ENCODE assay signal across 8 cellular contexts in genomic region chr9:125747765-125748510, GRCh38. TPM values are rescaled to one million over a fixed set of nuclear protein-coding genes. Genes with fewer than 3 reads are reported as not detected.
A peak's percentile ranks its signal among the peaks of the same experiment; 100 is the strongest.
DNase-seq lines count a peak whose midpoint lies in the region; ATAC-seq and TF ChIP-seq lines count a peak whose summit lies in the region.

No MANE protein-coding gene starts in this region.

- DNase-seq in DND-41 = peak; percentile 22
- DNase-seq in Karpas-422 = no peak
- DNase-seq in activated T-cell treated with anti-CD3 and anti-CD28 coated beads, Interleukin-2, amount 50 U/mL, for 48 hours = peak; percentile 45 to 47
- no peak for DNase-seq in fibroblast of villous mesenchyme (ENCODE audit: low read depth)
- peak; percentile 18 to 35 for DNase-seq in uterus

- H3K27me3 ChIP-seq in DND-41 (ENCODE audit: insufficient read depth, low read length, poor library complexity) (no peaks in the 10 kb centered on the region), Karpas-422 (ENCODE audit: low read length) (no peaks in the 10 kb centered on the region), neural cell (ENCODE audit: insufficient read depth, low read depth, low read length) (no peaks in the 10 kb centered on the region), uterus (no peaks in the 10 kb centered on the region)

- H3K9me2 ChIP-seq in Karpas-422 (replicated peaks; ENCODE audit: insufficient read depth, low read length) = no peaks in the 10 kb centered on the region
- H3K9me2 ChIP-seq in neural cell (ENCODE audit: insufficient read depth, low read length) = no peaks in the 10 kb centered on the region

- intact Hi-C loops in uterus (cut with DNase I; ENCODE audit: low total_unique reads) = no loop called here

- TF ChIP-seq POLR2A in uterus (IDR thresholded peaks at IDR 0.05) = no peak

- H4K20me1 ChIP-seq in DND-41 (ENCODE audit: insufficient read depth, low read length) (peaks cover 7% of the 10 kb centered on the region; the same call in 1 of the 2 replicates), Karpas-422 (ENCODE audit: insufficient read depth, low read depth, low read length) (peaks cover 9% of the 10 kb centered on the region; the same call in 1 of the 2 replicates), neural cell (ENCODE audit: insufficient read depth) (no peaks in the 10 kb centered on the region)

- TF ChIP-seq CTCF in DND-41 (IDR thresholded peaks at IDR 0.05; ENCODE audit: borderline replicate concordance, extremely low read depth, low read length, poor library complexity, severe bottlenecking) (no peak), fibroblast of villous mesenchyme (IDR thresholded peaks at IDR 0.05; ENCODE audit: insufficient read depth, low read depth, low read length) (no peak), neural cell (IDR thresholded peaks at IDR 0.05; ENCODE audit: poor library complexity, severe bottlenecking) (no peak), uterus (IDR thresholded peaks at IDR 0.05) (no peak)

- H3K4me3 ChIP-seq in DND-41 (ENCODE audit: low read depth in 1 of 2, low read length in 2 of 2) (peak overlapping the region; percentile 81 to 99; a peak in 3 of 4 replicates), Karpas-422 (ENCODE audit: low read length) (peak overlapping the region; percentile 66), fibroblast of villous mesenchyme (ENCODE audit: low read depth, low read length) (peak overlapping the region; percentile 79), neural cell (ENCODE audit: low read length) (peak overlapping the region; percentile 89), uterus (peak overlapping the region; percentile 70 to 74)

- peak overlapping the region; percentile 96 for H3K4me2 ChIP-seq in DND-41 (ENCODE audit: insufficient read depth, low read length)
- H3K4me2 ChIP-seq in Karpas-422 (ENCODE audit: low read depth, low read length, poor library complexity, severe bottlenecking) = peak overlapping the region; percentile 86
- peak overlapping the region; percentile 57 for H3K4me2 ChIP-seq in neural cell (ENCODE audit: low read length)

- H3K9ac ChIP-seq in DND-41 (ENCODE audit: low read depth, low read length) = peak overlapping the region; percentile 85
- H3K9ac ChIP-seq in Karpas-422 (ENCODE audit: low read length) = peak overlapping the region; percentile 68
- peak overlapping the region; percentile 97 for H3K9ac ChIP-seq in neural cell (ENCODE audit: low read length)

- peaks cover 11% of the 10 kb centered on the region for H3K36me3 ChIP-seq in DND-41 (ENCODE audit: insufficient read depth, low read length)
- H3K36me3 ChIP-seq in Karpas-422 (ENCODE audit: insufficient read depth, low read length) = no peaks in the 10 kb centered on the region
- H3K36me3 ChIP-seq in neural cell (ENCODE audit: insufficient read depth, low read length) = peaks cover 3% of the 10 kb centered on the region
- H3K36me3 ChIP-seq in uterus = no peaks in the 10 kb centered on the region

- H2AFZ ChIP-seq in DND-41 (ENCODE audit: low read depth, low read length) (peak overlapping the region; percentile 98), Karpas-422 (ENCODE audit: low read length) (0 out of 2 replicates have a peak overlapping the region, but pooled peaks have one; percentile 72), neural cell (ENCODE audit: low read depth, low read length) (no peak overlapping the region)

- H3K27ac ChIP-seq in DND-41 (ENCODE audit: low read length) = peak overlapping the region; percentile 75; the same call in 1 of the 2 replicates
- no peak overlapping the region for H3K27ac ChIP-seq in Karpas-422 (ENCODE audit: low read length)
- peak overlapping the region; percentile 98 for H3K27ac ChIP-seq in neural cell (ENCODE audit: low read length)
- H3K27ac ChIP-seq in uterus = peak overlapping the region; percentile 85 to 92

- H3K9me3 ChIP-seq in DND-41 (ENCODE audit: insufficient read depth, low read length, severe bottlenecking) (no peaks in the 10 kb centered on the region), Karpas-422 (ENCODE audit: low read length) (no peaks in the 10 kb centered on the region), neural cell (ENCODE audit: low read length) (no peaks in the 10 kb centered on the region), uterus (no peaks in the 10 kb centered on the region)

- ATAC-seq in DND-41 (ENCODE audit: insufficient read depth, low read depth) (no peak), GM19395 (IDR thresholded peaks at IDR 0.05; ENCODE audit: unreplicated experiment) (no peak), GM19023 (IDR thresholded peaks at IDR 0.05; ENCODE audit: unreplicated experiment) (no peak)

- TF ChIP-seq EP300 in neural cell (conservative IDR thresholded peaks at IDR 0.05; ENCODE audit: poor library complexity, severe bottlenecking) = no peak

- H3F3A ChIP-seq in neural cell (ENCODE audit: insufficient read depth, low read length, poor library complexity, severe bottlenecking) = no peaks in the 10 kb centered on the region

- TF ChIP-seq RAD21 in neural cell (conservative IDR thresholded peaks at IDR 0.05) = no peak

- peaks cover 52% of the 10 kb centered on the region for H3K4me1 ChIP-seq in DND-41 (ENCODE audit: insufficient read depth, low read length)
- peaks cover 35% of the 10 kb centered on the region for H3K4me1 ChIP-seq in Karpas-422 (ENCODE audit: low read length)
- H3K4me1 ChIP-seq in uterus = no peaks in the 10 kb centered on the region

- H3K79me2 ChIP-seq in DND-41 (ENCODE audit: insufficient read depth, low read length) (peaks cover 34% of the 10 kb centered on the region), Karpas-422 (ENCODE audit: low read length) (no peaks in the 10 kb centered on the region), neural cell (replicated peaks; ENCODE audit: insufficient read depth, low read length) (peaks cover 57% of the 10 kb centered on the region)

TF ChIP-seq in neural cell, 6 proteins besides CTCF, POLR2A, EP300 and RAD21:
- TF ChIP-seq REST (IDR thresholded peaks at IDR 0.05; ENCODE audit: borderline replicate concordance) (no peak), EZH2 (IDR thresholded peaks at IDR 0.05; ENCODE audit: borderline replicate concordance, insufficient read depth, low read length, poor library complexity, severe bottlenecking) (no peak), TAF1 (IDR thresholded peaks at IDR 0.05; ENCODE audit: low read depth) (no peak), POLR2AphosphoS5 (IDR thresholded peaks at IDR 0.05) (no peak), MXI1 (conservative IDR thresholded peaks at IDR 0.05; ENCODE audit: poor library complexity, severe bottlenecking) (no peak), SMC3 (conservative IDR thresholded peaks at IDR 0.05; ENCODE audit: poor library complexity) (no peak)

RNA-seq across cellular contexts. Expression of gene PBX3, which starts 0.8 kb away (rescaled TPM):
- 8.8 TPM in 2 replicates for total RNA-seq in Karpas-422 (2014; rRNA removed; shearing (Covaris generic); ENCODE audit: low replicate concordance)
- total RNA-seq in fibroblast of villous mesenchyme = 23.8 and 27.6 TPM in 2 replicates
- polyA plus RNA-seq in neural cell = 398 and 402 TPM in 2 replicates
- 607 and 710 TPM in 2 replicates for polyA minus RNA-seq in neural cell
- total RNA-seq in uterus = 100 to 1,000 TPM in 1 of 4 donors, 10 to 100 TPM in 2, 1 to 10 TPM in 1; 5.1 to 360 (median 44.1) TPM

RNA-seq across cellular contexts. Expression of gene MAPKAP1, which starts 40.9 kb away (rescaled TPM):
- total RNA-seq in Karpas-422 (2014; rRNA removed; shearing (Covaris generic); ENCODE audit: low replicate concordance) = 62.8 and 85.1 TPM in 2 replicates
- 92.0 and 93.4 TPM in 2 replicates for total RNA-seq in fibroblast of villous mesenchyme
- 57.5 and 70.4 TPM in 2 replicates for polyA plus RNA-seq in neural cell
- polyA minus RNA-seq in neural cell = 75.7 and 80.6 TPM in 2 replicates
- total RNA-seq in uterus = 100 to 1,000 TPM in 1 of 4 donors, 10 to 100 TPM in 3; 54.1 to 195 (median 61.9) TPM

Comparison
In these comparisons a context has a peak if more than half of its experiments do, and no peak if none do; other contexts are left out.
1. DNase-seq: peak in DND-41 (single experiment), activated T-cell treated with anti-CD3 and anti-CD28 coated beads, Interleukin-2, amount 50 U/mL, for 48 hours (2 of 2) and uterus (2 of 2); none in Karpas-422 (single experiment) and fibroblast of villous mesenchyme (single experiment).
2. Peak in every context shown above with its lines, with median percentiles within 50 percentile points of each other: H3K4me2 ChIP-seq, H3K4me3 ChIP-seq and H3K9ac ChIP-seq.